16 cellular contexts compared by ENCODE assay signal in the genomic region with DNA sequence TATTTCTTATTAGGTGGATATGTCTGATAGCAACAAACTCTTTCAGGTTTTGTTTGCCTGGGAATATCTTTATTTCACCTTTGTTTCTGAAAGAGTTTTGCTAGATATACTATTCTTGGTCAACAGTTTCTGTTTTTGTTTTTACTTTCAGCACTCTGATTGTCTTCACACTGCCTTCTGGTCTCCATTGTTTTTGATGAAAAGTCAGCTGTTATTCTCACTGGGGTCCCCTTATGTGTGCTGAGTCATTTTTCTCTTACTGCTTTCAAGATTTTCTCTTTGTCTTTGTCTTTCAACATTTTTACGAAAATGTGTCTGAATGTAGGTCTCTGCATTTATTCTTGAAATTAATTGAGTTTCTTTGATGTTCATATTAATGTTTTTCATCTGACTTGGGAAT. TPM values are rescaled to one million over a fixed set of nuclear protein-coding genes. Genes with fewer than 3 reads are reported as not detected.
DNase-seq lines count a peak whose midpoint lies in the region; ATAC-seq, FAIRE-seq and TF ChIP-seq lines count a peak whose summit lies in the region.
"Had no signal": no experiment of that assay in that cellular context is flagged by ENCODE, and none has a peak within 500 bp of the region (broad histone marks: within the 10 kb centered on the region; RNA-seq: fewer than 3 reads in every experiment).

No MANE protein-coding gene starts in this region.

- ATAC-seq in GM21576 (IDR thresholded peaks at IDR 0.05; ENCODE audit: unreplicated experiment) (peak; percentile 44), GM18907 (IDR thresholded peaks at IDR 0.05; ENCODE audit: unreplicated experiment) (no peak)
- ATAC-seq: CD8-positive, alpha-beta T cell; GM23338 had no signal

- FAIRE-seq in GM12892 (lab: Jason Lieb, UNC), result peak; percentile 21
- FAIRE-seq in islet of Langerhans (lab: Jason Lieb, UNC), result peak; percentile 73
- FAIRE-seq: D721Med had no signal

- no peak for TF ChIP-seq POLR2A in GM12892 (IDR thresholded peaks at IDR 0.05; ENCODE audit: low read depth, low read length)

- DNase-seq in GM12892 (ENCODE audit: insufficient read length) (no peak), OCI-M1 (lab: John Stamatoyannopoulos, UW) (peak; percentile 24)
- no peak for DNase-seq in activated CD8-positive, alpha-beta memory T cell treated with anti-CD3 and anti-CD28 coated beads, Interleukin-2, amount 50 U/mL, for 48 hours
- DNase-seq: CD8-positive, alpha-beta T cell; COR-L47; DMS153; DMS79 treated with DMSO at 0.1 percent for 48 hours; EL; H7 had no signal

RNA-seq across cellular contexts. Expression of a gene that starts 15.2 kb away (rescaled TPM):
- 29.4 TPM for polyA plus RNA-seq in GM12892 (2012; ENCODE audit: missing spikeins)

RNA-seq across cellular contexts. Expression of a gene that starts 33.2 kb away (rescaled TPM):
- 0.08 TPM for polyA plus RNA-seq in GM12892 (2012; ENCODE audit: missing spikeins)
- polyA plus RNA-seq: BJ, CD14-positive monocyte, GM23338 had no signal

RNA-seq across cellular contexts. Expression of a gene that starts 34.3 kb away (rescaled TPM):
- 4.2 TPM for polyA plus RNA-seq in GM12892 (2012; ENCODE audit: missing spikeins)
- polyA plus RNA-seq: CD14-positive monocyte had no signal

RNA-seq across cellular contexts. Expression of a gene that starts 56.4 kb away (rescaled TPM):
- polyA plus RNA-seq in GM12892 (2012; ENCODE audit: missing spikeins), result 34.9 TPM
